In genomic region chr22:46546466-46547178, GRCh38 we compare ENCODE assay signal across 9 cellular contexts. TPM values are rescaled to one million over a fixed set of nuclear protein-coding genes. Genes with fewer than 3 reads are reported as not detected.
DNase-seq lines count a peak whose midpoint lies in the region; ATAC-seq and TF ChIP-seq lines count a peak whose summit lies in the region.
"Had no signal": no experiment of that assay in that cellular context is flagged by ENCODE, and none has a peak within 500 bp of the region (broad histone marks: within the 10 kb centered on the region; RNA-seq: fewer than 3 reads in every experiment).

No MANE protein-coding gene starts in this region.

- TF ChIP-seq CTCF in lower lobe of right lung (IDR thresholded peaks at IDR 0.05) (no peak), upper lobe of left lung (IDR thresholded peaks at IDR 0.05) (no peak), glutamatergic neuron (IDR thresholded peaks at IDR 0.05; ENCODE audit: partially characterized antibody, unreplicated experiment) (no peak), MM.1S (IDR thresholded peaks at IDR 0.05; ENCODE audit: low read length) (no peak)

- intact Hi-C loops in lower lobe of right lung (cut with DNase I), result loop anchor here (10.0 kb wide), 1 partner anchor 182 kb away; no protein-coding TSS in a partner anchor

- no peaks in the 10 kb centered on the region for H3K9me2 ChIP-seq in MM.1S (replicated peaks; ENCODE audit: insufficient read depth, low read length)

- no peak overlapping the region for H3K9ac ChIP-seq in MM.1S (ENCODE audit: low read length)

- H3K36me3 Mint-ChIP-seq in glutamatergic neuron (ENCODE audit: unreplicated experiment), result no peaks in the 10 kb centered on the region

- peak; percentile 86 for DNase-seq in M059J (ENCODE audit: low read depth)
- DNase-seq in lower lobe of right lung, result peak; percentile 83
- peak in 1 of 2 donors; percentile 84 for DNase-seq in upper lobe of left lung
- no peak for DNase-seq in glutamatergic neuron
- DNase-seq in MV-4-11 (lab: John Stamatoyannopoulos, UW), result no peak
- no peak for DNase-seq in MM.1S

- no peaks in the 10 kb centered on the region for H3F3A ChIP-seq in MM.1S (ENCODE audit: insufficient read depth, low read length)

- peaks cover 5% of the 10 kb centered on the region for H3K27me3 ChIP-seq in lower lobe of right lung (ENCODE audit: low read depth)
- H3K27me3 ChIP-seq in upper lobe of left lung, result no peaks in the 10 kb centered on the region
- peaks cover 29% of the 10 kb centered on the region for H3K27me3 ChIP-seq in MM.1S (replicated peaks; ENCODE audit: insufficient read depth, low read length)

- H3K9me3 Mint-ChIP-seq in glutamatergic neuron (ENCODE audit: unreplicated experiment), result peaks cover 7% of the 10 kb centered on the region
- H3K9me3 Mint-ChIP-seq: neural crest cell had no signal

- H3K4me3 ChIP-seq in lower lobe of right lung (no peak overlapping the region), upper lobe of left lung (no peak overlapping the region), MM.1S (ENCODE audit: low read length) (no peak overlapping the region)

- H3K4me1 ChIP-seq in lower lobe of right lung, result peaks cover 43% of the 10 kb centered on the region
- peaks cover 33 to 37% (median 35%) of the 10 kb centered on the region in 4 donors for H3K4me1 ChIP-seq in upper lobe of left lung
- H3K4me1 ChIP-seq in MM.1S (ENCODE audit: low read length), result 0 out of 2 replicates have a peak, but pooled peaks cover 3% of the 10 kb centered on the region

- H3K4me1 Mint-ChIP-seq in glutamatergic neuron (ENCODE audit: low read depth, unreplicated experiment), result peaks cover 4% of the 10 kb centered on the region

- H4K20me1 ChIP-seq in MM.1S (ENCODE audit: insufficient read depth, low read length), result no peaks in the 10 kb centered on the region

- H2AFZ ChIP-seq in MM.1S (ENCODE audit: low read length), result no peak overlapping the region

- WGBS in upper lobe of left lung, 2 donors, result 68 to 83% methylated on average over 12 to 14 of the region's 14 CpGs

- H3K79me2 ChIP-seq in MM.1S (ENCODE audit: low read length), result no peaks in the 10 kb centered on the region

- H3K4me2 ChIP-seq in MM.1S (ENCODE audit: low read depth, low read length), result no peak overlapping the region

- TF ChIP-seq POLR2A in upper lobe of left lung (IDR thresholded peaks at IDR 0.05), result peak in 1 of 4 donors; percentile 29

- ATAC-seq in esophagus mucosa, result peak; percentile 3
- peak; percentile 82 to 84 for ATAC-seq in lower lobe of right lung
- ATAC-seq in upper lobe of left lung (ENCODE audit: low FRiP score in 2 of 2), result peak; percentile 45 to 83
- no peak for ATAC-seq in GM18868 (IDR thresholded peaks at IDR 0.05; ENCODE audit: unreplicated experiment)

- no peak overlapping the region for H3K27ac Mint-ChIP-seq in glutamatergic neuron (ENCODE audit: unreplicated experiment)

- H3K36me3 ChIP-seq in lower lobe of right lung (no peaks in the 10 kb centered on the region), upper lobe of left lung (no peaks in the 10 kb centered on the region), MM.1S (replicated peaks; ENCODE audit: insufficient read depth, low read length) (no peaks in the 10 kb centered on the region)

- no peaks in the 10 kb centered on the region for H3K9me3 ChIP-seq in lower lobe of right lung
- H3K9me3 ChIP-seq in upper lobe of left lung, result no peaks in the 10 kb centered on the region
- no peaks in the 10 kb centered on the region for H3K9me3 ChIP-seq in MM.1S (replicated peaks; ENCODE audit: insufficient read depth, low read length)

- peak in 1 of 4 donors; percentile 76 for TF ChIP-seq EP300 in upper lobe of left lung (IDR thresholded peaks at IDR 0.05)

- no peak overlapping the region for H3K4me3 Mint-ChIP-seq in glutamatergic neuron (ENCODE audit: unreplicated experiment)
- H3K4me3 Mint-ChIP-seq: neural crest cell had no signal

- H3K27ac ChIP-seq in lower lobe of right lung (peak overlapping the region; percentile 80), upper lobe of left lung (peak overlapping the region; percentile 78 to 91 (median 82)), MM.1S (ENCODE audit: low read length) (no peak overlapping the region)

- peaks cover 8% of the 10 kb centered on the region for H3K27me3 Mint-ChIP-seq in glutamatergic neuron (ENCODE audit: unreplicated experiment)

RNA-seq across cellular contexts. Expression of gene CELSR1, which starts 9.2 kb away (rescaled TPM):
- 4.3 and 11.8 TPM in 2 replicates for total RNA-seq in M059J (2014; rRNA removed; shearing (Covaris generic))
- total RNA-seq in esophagus mucosa (36.0 TPM), lower lobe of right lung (51.8 TPM), upper lobe of left lung (100 to 1,000 TPM in 2 of 6 donors, 10 to 100 TPM in 4; 45.1 to 145 (median 80.1) TPM), glutamatergic neuron (ENCODE audit: unreplicated experiment) (0.27 TPM)

Comparison
In these comparisons a context has a peak if more than half of its experiments do, and no peak if none do; other contexts are left out.
1. DNase-seq: peak in M059J (single experiment) and lower lobe of right lung (single experiment); none in glutamatergic neuron (single experiment), MV-4-11 (single experiment) and MM.1S (single experiment).